ENCODE assay signal across 19 cellular contexts in the genomic region with DNA sequence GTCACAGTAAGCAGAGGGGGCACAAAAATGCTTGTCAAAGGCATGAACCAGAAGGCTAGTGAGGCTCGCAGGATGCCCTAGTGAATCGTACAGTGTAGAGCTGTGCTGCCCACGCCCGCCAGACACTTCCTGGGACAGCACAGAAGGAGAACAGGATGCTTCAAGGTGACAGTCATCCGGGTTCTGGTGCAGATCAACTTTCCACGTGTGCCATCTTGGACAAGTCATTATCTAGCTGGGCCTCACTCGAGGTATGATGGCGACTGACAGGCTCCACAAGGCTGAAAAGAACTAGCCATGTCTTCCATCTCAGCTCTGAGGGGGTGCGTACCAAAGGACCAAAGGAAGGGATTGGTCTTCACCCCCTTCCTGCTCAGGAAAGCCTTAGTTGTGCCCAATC. TPM values are rescaled to one million over a fixed set of nuclear protein-coding genes. Genes with fewer than 3 reads are reported as not detected.
"Had no signal": no experiment of that assay in that cellular context is flagged by ENCODE, and none has a peak within 500 bp of the region (broad histone marks: within the 10 kb centered on the region; RNA-seq: fewer than 3 reads in every experiment).

No MANE protein-coding gene starts in this region.

- H3K36me3 Mint-ChIP-seq: activated naive CD4-positive, alpha-beta T cell treated with anti-CD3 and anti-CD28 coated beads, Interleukin-2, amount 50 U/mL, for 24 hours had no signal

- H3K9me3 ChIP-seq: ascending aorta, esophagus muscularis mucosa, gastroesophageal sphincter, spleen, thoracic aorta had no signal

- H3K27me3 ChIP-seq: ascending aorta, brain microvascular endothelial cell, esophagus muscularis mucosa, gastroesophageal sphincter had no signal

- DNase-seq: activated gamma-delta T cell treated with Interleukin-2 at 50 U/mL for 16 hours; activated T-cell treated with anti-CD3 and anti-CD28 coated beads, Interleukin-2, amount 50 U/mL, for 1 hour; brain microvascular endothelial cell; central memory CD4-positive, alpha-beta T cell; effector memory CD4-positive, alpha-beta T cell; head of caudate nucleus; hypothalamus; spleen; stimulated activated CD4-positive, alpha-beta T cell treated with anti-CD3 and anti-CD28 coated beads, Interleukin-4, amount 100 ng/mL, for 1 hour; stimulated activated naive CD4-positive, alpha-beta T cell treated with Interleukin-2 at 50 U/mL for 16 hours; T-helper 9 cell had no signal

- H3K27me3 Mint-ChIP-seq: activated naive CD4-positive, alpha-beta T cell treated with anti-CD3 and anti-CD28 coated beads, Interleukin-2, amount 50 U/mL, for 24 hours; type B pancreatic cell had no signal

- H3K4me3 Mint-ChIP-seq: activated naive CD4-positive, alpha-beta T cell treated with anti-CD3 and anti-CD28 coated beads, Interleukin-2, amount 50 U/mL, for 24 hours; nephron; type B pancreatic cell had no signal

- H3K4me3 ChIP-seq: ascending aorta, esophagus muscularis mucosa, gastroesophageal sphincter, spleen, thoracic aorta had no signal

- H3K9me3 Mint-ChIP-seq: activated naive CD4-positive, alpha-beta T cell treated with anti-CD3 and anti-CD28 coated beads, Interleukin-2, amount 50 U/mL, for 24 hours; nephron; type B pancreatic cell had no signal

- H3K27ac ChIP-seq: ascending aorta, brain microvascular endothelial cell, esophagus muscularis mucosa, gastroesophageal sphincter, thoracic aorta had no signal

- H3K27ac Mint-ChIP-seq: activated naive CD4-positive, alpha-beta T cell treated with anti-CD3 and anti-CD28 coated beads, Interleukin-2, amount 50 U/mL, for 24 hours; nephron; type B pancreatic cell had no signal

- ATAC-seq: gastroesophageal sphincter had no signal

RNA-seq across cellular contexts. Expression of gene SPRY4, which starts 14.0 kb away (rescaled TPM):
- total RNA-seq: mononuclear cell had no signal
